ENCODE assay signal across 6 cellular contexts in the genomic region with DNA sequence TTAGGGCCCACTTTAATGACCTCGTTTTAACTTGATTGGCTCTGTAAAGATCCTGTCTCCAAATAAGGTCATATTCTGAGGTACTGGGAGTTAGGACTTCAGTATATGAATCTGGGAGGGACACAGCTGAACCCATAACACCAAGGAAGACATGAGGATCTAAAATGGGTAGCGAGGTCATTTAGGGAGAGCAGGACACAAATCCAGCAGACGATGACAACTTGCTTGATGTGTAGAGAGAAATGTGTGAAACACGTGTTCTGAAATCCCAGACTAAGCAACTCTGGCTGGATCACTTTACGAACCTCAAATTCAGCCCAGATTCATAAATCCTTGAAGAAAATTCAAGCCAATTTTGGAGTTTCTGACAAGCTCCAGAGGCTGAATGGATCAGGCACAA.
"Had no signal": no experiment of that assay in that cellular context is flagged by ENCODE, and none has a peak within 500 bp of the region (broad histone marks: within the 10 kb centered on the region; RNA-seq: fewer than 3 reads in every experiment).

No MANE protein-coding gene starts in this region.

- H3K4me2 ChIP-seq: KMS-11 had no signal

- H3K9ac ChIP-seq: GM23248, KMS-11 had no signal

- H3K36me3 ChIP-seq: HAP-1 had no signal

- DNase-seq: GM23248, IMR-90, KBM-7 had no signal

- H2AFZ ChIP-seq: GM23248 had no signal

- H3K4me1 ChIP-seq: HAP-1 had no signal

- H3K4me3 ChIP-seq: GM23248, HAP-1 had no signal

- H3K27ac ChIP-seq: GM23248, KMS-11 had no signal

- H3K9me3 ChIP-seq: HAP-1 had no signal

- ATAC-seq: HCT116 had no signal
